Comparison of ENCODE assay signal across 20 cellular contexts in the genomic region with DNA sequence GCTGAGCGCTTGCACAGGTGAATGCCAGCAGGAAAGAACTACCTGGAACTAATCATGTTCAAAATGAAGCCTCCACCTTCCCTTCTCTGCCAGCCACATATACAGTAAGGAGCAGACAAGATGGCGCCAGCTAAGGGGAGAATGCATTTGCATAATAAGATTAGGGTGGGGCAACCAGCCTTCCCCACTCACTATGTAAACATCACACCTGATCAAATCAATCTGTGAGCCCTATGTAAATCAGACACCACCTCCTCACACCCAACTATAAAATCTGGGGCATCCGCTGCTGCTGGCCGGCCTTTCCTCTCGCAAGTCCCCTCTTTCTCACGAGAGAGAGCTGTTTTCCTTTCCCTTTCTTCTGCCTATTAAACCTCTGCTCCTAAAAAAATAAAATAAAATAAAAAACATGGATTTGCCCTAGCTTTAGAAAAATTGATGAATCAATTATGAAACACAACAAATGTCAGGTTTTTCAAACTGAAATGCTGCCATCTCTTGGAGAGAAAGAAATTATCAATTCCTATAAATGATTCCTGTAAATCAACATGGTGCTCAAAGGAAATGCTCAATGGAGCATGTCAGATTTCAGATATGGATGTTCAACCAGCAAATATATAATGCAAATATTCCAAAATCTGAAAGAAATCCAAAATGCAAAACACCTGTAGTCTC.
A peak's percentile ranks its signal among the peaks of the same experiment; 100 is the strongest.
DNase-seq lines count a peak whose midpoint lies in the region; ATAC-seq and TF ChIP-seq lines count a peak whose summit lies in the region.
"Had no signal": no experiment of that assay in that cellular context is flagged by ENCODE, and none has a peak within 500 bp of the region (broad histone marks: within the 10 kb centered on the region; RNA-seq: fewer than 3 reads in every experiment).

No MANE protein-coding gene starts in this region.

- H3K4me3 Mint-ChIP-seq in activated CD8-positive, alpha-beta T cell treated with anti-CD3 and anti-CD28 coated beads for 36 hours, result no peak overlapping the region
- no peak overlapping the region for H3K4me3 Mint-ChIP-seq in activated CD8-positive, alpha-beta T cell treated with anti-CD3 and anti-CD28 coated beads, Interleukin-2, amount 10 ng/mL, durations not matched to agents 7 days and 5 days
- no peak overlapping the region for H3K4me3 Mint-ChIP-seq in endothelial cell (ENCODE audit: unreplicated experiment)
- H3K4me3 Mint-ChIP-seq: activated naive CD8-positive, alpha-beta T cell; nephron progenitor cell had no signal

- H3K4me3 ChIP-seq in prostate gland, result no peak overlapping the region
- H3K4me3 ChIP-seq: lung, MG63, thoracic aorta had no signal

- WGBS in prostate gland, result 87% methylated on average over 6 of the region's 6 CpGs

- no peak for ATAC-seq in activated CD8-positive, alpha-beta T cell treated with anti-CD3 and anti-CD28 coated beads for 36 hours
- ATAC-seq in activated CD8-positive, alpha-beta T cell treated with anti-CD3 and anti-CD28 coated beads, Interleukin-2, amount 10 ng/mL, durations not matched to agents 7 days and 5 days, result no peak
- ATAC-seq in activated naive CD4-positive, alpha-beta T cell treated with anti-CD3 and anti-CD28 coated beads, Interleukin-2, amount 50 U/mL, for 72 hours, result no peak
- no peak for ATAC-seq in HG02759 (IDR thresholded peaks at IDR 0.05; ENCODE audit: unreplicated experiment)
- ATAC-seq: activated CD4-positive, CD25-positive, alpha-beta regulatory T cell treated with anti-CD3 and anti-CD28 coated beads, Interleukin-2, amount 50 U/mL, for 24 hours; right cardiac atrium had no signal

- no peaks in the 10 kb centered on the region for H3K36me3 ChIP-seq in prostate gland
- H3K36me3 ChIP-seq: thoracic aorta had no signal

- H3K27ac Mint-ChIP-seq in activated CD8-positive, alpha-beta T cell treated with anti-CD3 and anti-CD28 coated beads for 36 hours, result no peak overlapping the region
- H3K27ac Mint-ChIP-seq in activated CD8-positive, alpha-beta T cell treated with anti-CD3 and anti-CD28 coated beads, Interleukin-2, amount 10 ng/mL, durations not matched to agents 7 days and 5 days, result no peak overlapping the region
- peak overlapping the region; percentile 92 for H3K27ac Mint-ChIP-seq in endothelial cell (ENCODE audit: unreplicated experiment)
- H3K27ac Mint-ChIP-seq in activated naive CD4-positive, alpha-beta T cell treated with anti-CD3 and anti-CD28 coated beads, Interleukin-2, amount 50 U/mL, for 72 hours, result peak overlapping the region in 1 of 2 donors; percentile 65
- H3K27ac Mint-ChIP-seq: activated naive CD8-positive, alpha-beta T cell; nephron progenitor cell had no signal

- no peak overlapping the region for H3K27ac ChIP-seq in prostate gland
- H3K27ac ChIP-seq: thoracic aorta had no signal

- POLR2A ChIA-PET in activated CD8-positive, alpha-beta T cell treated with anti-CD3 and anti-CD28 coated beads for 36 hours (lab: Charles Lee), result no interaction called here
- POLR2A ChIA-PET in activated CD8-positive, alpha-beta T cell treated with anti-CD3 and anti-CD28 coated beads, Interleukin-2, amount 10 ng/mL, durations not matched to agents 7 days and 5 days (lab: Charles Lee), result no interaction called here

- no peaks in the 10 kb centered on the region for H3K9me3 ChIP-seq in prostate gland
- H3K9me3 ChIP-seq: MG63, thoracic aorta had no signal

- H3K36me3 Mint-ChIP-seq in activated CD8-positive, alpha-beta T cell treated with anti-CD3 and anti-CD28 coated beads for 36 hours (ENCODE audit: low read depth), result no peaks in the 10 kb centered on the region
- H3K36me3 Mint-ChIP-seq in activated CD8-positive, alpha-beta T cell treated with anti-CD3 and anti-CD28 coated beads, Interleukin-2, amount 10 ng/mL, durations not matched to agents 7 days and 5 days (ENCODE audit: low read depth), result peaks cover 2% of the 10 kb centered on the region
- H3K36me3 Mint-ChIP-seq in endothelial cell (ENCODE audit: low read depth, unreplicated experiment), result peaks cover 12% of the 10 kb centered on the region
- H3K36me3 Mint-ChIP-seq in activated naive CD4-positive, alpha-beta T cell treated with anti-CD3 and anti-CD28 coated beads, Interleukin-2, amount 50 U/mL, for 72 hours, result no peaks in the 10 kb centered on the region

- peaks cover 24% of the 10 kb centered on the region for H3K4me1 Mint-ChIP-seq in activated CD8-positive, alpha-beta T cell treated with anti-CD3 and anti-CD28 coated beads for 36 hours (ENCODE audit: low read depth)
- peaks cover 44% of the 10 kb centered on the region for H3K4me1 Mint-ChIP-seq in activated CD8-positive, alpha-beta T cell treated with anti-CD3 and anti-CD28 coated beads, Interleukin-2, amount 10 ng/mL, durations not matched to agents 7 days and 5 days (ENCODE audit: low read depth)
- H3K4me1 Mint-ChIP-seq in endothelial cell (ENCODE audit: unreplicated experiment), result peaks cover 44% of the 10 kb centered on the region

- H3K4me1 ChIP-seq in prostate gland (replicated peaks), result no peaks in the 10 kb centered on the region

- DNase-seq in activated CD8-positive, alpha-beta T cell treated with anti-CD3 and anti-CD28 coated beads for 36 hours, result no peak
- DNase-seq in activated CD8-positive, alpha-beta T cell treated with anti-CD3 and anti-CD28 coated beads, Interleukin-2, amount 10 ng/mL, durations not matched to agents 7 days and 5 days, result no peak
- DNase-seq in NCI-H748 (lab: John Stamatoyannopoulos, UW; ENCODE audit: unreplicated experiment), result peak; percentile 88
- DNase-seq in endothelial cell (ENCODE audit: low spot score), result no peak
- no peak for DNase-seq in prostate gland (ENCODE audit: low spot score)
- DNase-seq in activated naive CD4-positive, alpha-beta T cell treated with anti-CD3 and anti-CD28 coated beads, Interleukin-2, amount 50 U/mL, for 72 hours (ENCODE audit: low spot score in 2 of 2), result no peak
- DNase-seq in NCI-H2171 treated with DMSO at 0.1 percent for 48 hours (lab: John Stamatoyannopoulos, UW), result no peak
- DNase-seq: activated CD8-positive, alpha-beta memory T cell treated with anti-CD3 and anti-CD28 coated beads, Interleukin-2, amount 50 U/mL, for 48 hours; effector CD4-positive, alpha-beta T cell; MG63; NCI-H2171; nephron progenitor cell; right cardiac atrium; stimulated activated CD4-positive, alpha-beta T cell treated with anti-CD3 and anti-CD28 coated beads, Interleukin-2, amount 100 ng/mL, for 24 hours; T-helper 1 cell had no signal

- H3K9me3 Mint-ChIP-seq in activated CD8-positive, alpha-beta T cell treated with anti-CD3 and anti-CD28 coated beads for 36 hours, result no peaks in the 10 kb centered on the region
- H3K9me3 Mint-ChIP-seq in activated CD8-positive, alpha-beta T cell treated with anti-CD3 and anti-CD28 coated beads, Interleukin-2, amount 10 ng/mL, durations not matched to agents 7 days and 5 days (ENCODE audit: insufficient read depth), result no peaks in the 10 kb centered on the region
- H3K9me3 Mint-ChIP-seq in endothelial cell (ENCODE audit: unreplicated experiment), result no peaks in the 10 kb centered on the region
- no peaks in the 10 kb centered on the region for H3K9me3 Mint-ChIP-seq in activated naive CD4-positive, alpha-beta T cell treated with anti-CD3 and anti-CD28 coated beads, Interleukin-2, amount 50 U/mL, for 72 hours
- H3K9me3 Mint-ChIP-seq: nephron progenitor cell had no signal

- no peak for TF ChIP-seq POLR2A in prostate gland (IDR thresholded peaks at IDR 0.05)

- intact Hi-C loops in activated CD8-positive, alpha-beta T cell treated with anti-CD3 and anti-CD28 coated beads for 36 hours (cut with micrococcal nuclease), result no loop called here
- intact Hi-C loops in prostate gland (cut with DNase I), result no loop called here

- no peaks in the 10 kb centered on the region for H3K27me3 ChIP-seq in prostate gland (replicated peaks; ENCODE audit: insufficient read depth)
- H3K27me3 ChIP-seq: MG63 had no signal

- no peaks in the 10 kb centered on the region for H3K27me3 Mint-ChIP-seq in activated CD8-positive, alpha-beta T cell treated with anti-CD3 and anti-CD28 coated beads for 36 hours
- no peaks in the 10 kb centered on the region for H3K27me3 Mint-ChIP-seq in activated CD8-positive, alpha-beta T cell treated with anti-CD3 and anti-CD28 coated beads, Interleukin-2, amount 10 ng/mL, durations not matched to agents 7 days and 5 days (ENCODE audit: low read depth)
- H3K27me3 Mint-ChIP-seq in endothelial cell (ENCODE audit: unreplicated experiment), result peaks cover 14% of the 10 kb centered on the region
- H3K27me3 Mint-ChIP-seq: activated naive CD8-positive, alpha-beta T cell had no signal

- CTCF ChIA-PET in activated CD8-positive, alpha-beta T cell treated with anti-CD3 and anti-CD28 coated beads for 36 hours (lab: Charles Lee), result interaction anchor here (0.6 to 4.4 kb wide), 15 partner anchors 8 to 485 kb away, joined by 3 to 43 read pairs (median 4); partner anchors contain the start of genes FAM83F and MRTFA
- CTCF ChIA-PET in activated CD8-positive, alpha-beta T cell treated with anti-CD3 and anti-CD28 coated beads, Interleukin-2, amount 10 ng/mL, durations not matched to agents 7 days and 5 days (lab: Charles Lee), result interaction anchor here (1.2 to 2.1 kb wide), 9 partner anchors 9 to 131 kb away, joined by 3 to 24 read pairs (median 4); no protein-coding TSS in a partner anchor

- peak; percentile 38 for TF ChIP-seq CTCF in activated CD8-positive, alpha-beta T cell treated with anti-CD3 and anti-CD28 coated beads for 36 hours (IDR thresholded peaks at IDR 0.05)
- no peak for TF ChIP-seq CTCF in endothelial cell (IDR thresholded peaks at IDR 0.05; ENCODE audit: unreplicated experiment)
- TF ChIP-seq CTCF in prostate gland (IDR thresholded peaks at IDR 0.05), result no peak
